Comparison of ENCODE assay signal across 8 cellular contexts in genomic region chr9:94167376-94167775, GRCh38.
DNase-seq lines count a peak whose midpoint lies in the region; ATAC-seq, FAIRE-seq and TF ChIP-seq lines count a peak whose summit lies in the region.

No MANE protein-coding gene starts in this region.

- H3K36me3 Mint-ChIP-seq in natural killer cell treated with Interleukin-12 subunit alpha and Interleukin-12 subunit beta and Interleukin-15 and Interleukin-18, amount 100 ng/mL, for 72 hours = peaks cover 7% of the 10 kb centered on the region

- peak overlapping the region; percentile 84 for H3K4me3 ChIP-seq in AG10803 (ENCODE audit: low read length)
- peak overlapping the region; percentile 72 for H3K4me3 ChIP-seq in MG63
- peak overlapping the region; percentile 79 for H3K4me3 ChIP-seq in ectodermal cell (ENCODE audit: insufficient read depth, low read depth, low read length)

- FAIRE-seq in GM12892 (lab: Jason Lieb, UNC) = no peak

- H3K36me3 ChIP-seq in MG63 (peaks cover 46% of the 10 kb centered on the region), ectodermal cell (ENCODE audit: control insufficient read depth, insufficient read depth, low read length) (no peaks in the 10 kb centered on the region)

- H3K27ac ChIP-seq in ectodermal cell (ENCODE audit: insufficient read depth, low read depth, low read length, poor library complexity, severe bottlenecking) = peak overlapping the region; percentile 38

- peak overlapping the region; percentile 93 for H3K4me3 Mint-ChIP-seq in natural killer cell treated with Interleukin-12 subunit alpha and Interleukin-12 subunit beta and Interleukin-15 and Interleukin-18, amount 100 ng/mL, for 72 hours

- 2 to 3% methylated on average over 4 of the region's 4 CpGs for WGBS in ectodermal cell, 2 experiments

- H3K9me3 ChIP-seq in MG63 = no peaks in the 10 kb centered on the region
- no peaks in the 10 kb centered on the region for H3K9me3 ChIP-seq in ectodermal cell (ENCODE audit: control insufficient read depth, low read length)

- TF ChIP-seq CTCF in AG10803 (conservative IDR thresholded peaks at IDR 0.05; ENCODE audit: low read length) = no peak

- no peaks in the 10 kb centered on the region for H3K9me3 Mint-ChIP-seq in natural killer cell treated with Interleukin-12 subunit alpha and Interleukin-12 subunit beta and Interleukin-15 and Interleukin-18, amount 100 ng/mL, for 72 hours

- peak overlapping the region; percentile 84 to 86 for H3K27ac Mint-ChIP-seq in natural killer cell treated with Interleukin-12 subunit alpha and Interleukin-12 subunit beta and Interleukin-15 and Interleukin-18, amount 100 ng/mL, for 72 hours

- TF ChIP-seq POLR2A in GM12892 (IDR thresholded peaks at IDR 0.05; ENCODE audit: low read depth, low read length) = no peak

- H3K4me1 ChIP-seq in ectodermal cell (ENCODE audit: control insufficient read depth, insufficient read depth, low read length) = no peaks in the 10 kb centered on the region

- peaks cover 31 to 41% of the 10 kb centered on the region in 2 donors for H3K4me1 Mint-ChIP-seq in natural killer cell treated with Interleukin-12 subunit alpha and Interleukin-12 subunit beta and Interleukin-15 and Interleukin-18, amount 100 ng/mL, for 72 hours (ENCODE audit: low read depth in 2 of 2)

- no peak for ATAC-seq in natural killer cell treated with Interleukin-12 subunit alpha and Interleukin-12 subunit beta and Interleukin-15 and Interleukin-18, amount 100 ng/mL, for 72 hours
- ATAC-seq in HG02571 (IDR thresholded peaks at IDR 0.05; ENCODE audit: unreplicated experiment) (no peak), HG02588 (IDR thresholded peaks at IDR 0.05; ENCODE audit: unreplicated experiment) (no peak)

- H3K27me3 Mint-ChIP-seq in natural killer cell treated with Interleukin-12 subunit alpha and Interleukin-12 subunit beta and Interleukin-15 and Interleukin-18, amount 100 ng/mL, for 72 hours = no peaks in the 10 kb centered on the region

- DNase-seq in AG10803 (ENCODE audit: low read depth) (no peak), MG63 (no peak), GM12892 (ENCODE audit: insufficient read length) (no peak)
- DNase-seq in natural killer cell treated with Interleukin-12 subunit alpha and Interleukin-12 subunit beta and Interleukin-15 and Interleukin-18, amount 100 ng/mL, for 72 hours (ENCODE audit: low spot score) = no peak
- DNase-seq in stimulated activated CD4-positive, alpha-beta T cell treated with anti-CD3 and anti-CD28 coated beads, Interleukin-4, amount 100 ng/mL, for 4 hours = no peak

- H3K27me3 ChIP-seq in MG63 (no peaks in the 10 kb centered on the region), ectodermal cell (ENCODE audit: control insufficient read depth, insufficient read depth, low read length, poor library complexity, severe bottlenecking) (no peaks in the 10 kb centered on the region)
